8 cellular contexts compared by ENCODE assay signal in genomic region chr19:29845576-29846176, GRCh38. TPM values are rescaled to one million over a fixed set of nuclear protein-coding genes. Genes with fewer than 3 reads are reported as not detected.
DNase-seq lines count a peak whose midpoint lies in the region; ATAC-seq and TF ChIP-seq lines count a peak whose summit lies in the region.

No MANE protein-coding gene starts in this region.

- H3K27me3 ChIP-seq in DOHH2 (ENCODE audit: control insufficient read depth, low read length) (peaks cover 34% of the 10 kb centered on the region), colonic mucosa (no peaks in the 10 kb centered on the region)

- H3K4me1 ChIP-seq in DOHH2 (ENCODE audit: control insufficient read depth, low read length): peaks cover 12% of the 10 kb centered on the region
- peaks cover 13% of the 10 kb centered on the region for H3K4me1 ChIP-seq in colonic mucosa

- peak overlapping the region; percentile 82 for H3K4me3 ChIP-seq in DOHH2 (ENCODE audit: low read length)
- peak overlapping the region; percentile 67 for H3K4me3 ChIP-seq in colonic mucosa

- no peaks in the 10 kb centered on the region for H3K79me2 ChIP-seq in DOHH2 (ENCODE audit: control insufficient read depth, low read length)

- no peaks in the 10 kb centered on the region for H3K36me3 Mint-ChIP-seq in T-cell
- no peaks in the 10 kb centered on the region for H3K36me3 Mint-ChIP-seq in memory B cell
- H3K36me3 Mint-ChIP-seq in stimulated activated naive CD8-positive, alpha-beta T cell treated with anti-CD3 and anti-CD28 coated beads, Interleukin-15, Interleukin-2, amounts not matched to agents 100 ng/mL and 50 ng/mL, for 24 hours (ENCODE audit: low read depth): no peaks in the 10 kb centered on the region

- DNase-seq in HT1080 (ENCODE audit: low read depth) (peak; percentile 29), T-cell (peak in 6 of 34 experiments; percentile 10 to 34 (median 21)), colonic mucosa (peak; percentile 67), memory B cell (ENCODE audit: low spot score in 2 of 2) (no peak), activated gamma-delta T cell (lab: John Stamatoyannopoulos, UW) (no peak)

- intact Hi-C loops in colonic mucosa (cut with DNase I): loop anchor here (5.0 kb wide), 1 partner anchor 33 kb away; the partner anchor contains the start of gene CCNE1

- H4K20me1 ChIP-seq in DOHH2 (ENCODE audit: control insufficient read depth, insufficient read depth, low read depth, low read length): no peaks in the 10 kb centered on the region

- H3K27me3 Mint-ChIP-seq in T-cell (no peaks in the 10 kb centered on the region), memory B cell (peaks cover 6% of the 10 kb centered on the region)
- peaks cover 4% of the 10 kb centered on the region for H3K27me3 Mint-ChIP-seq in stimulated activated naive CD8-positive, alpha-beta T cell treated with anti-CD3 and anti-CD28 coated beads, Interleukin-15, Interleukin-2, amounts not matched to agents 100 ng/mL and 50 ng/mL, for 24 hours

- no peak overlapping the region for H3K27ac ChIP-seq in DOHH2 (ENCODE audit: low read depth, low read length)
- H3K27ac ChIP-seq in colonic mucosa: peak overlapping the region; percentile 77

- H3K9me2 ChIP-seq in DOHH2 (replicated peaks; ENCODE audit: control insufficient read depth, low read length): no peaks in the 10 kb centered on the region

- no peaks in the 10 kb centered on the region for H3K9me3 Mint-ChIP-seq in T-cell
- H3K9me3 Mint-ChIP-seq in memory B cell: no peaks in the 10 kb centered on the region
- H3K9me3 Mint-ChIP-seq in stimulated activated naive CD8-positive, alpha-beta T cell treated with anti-CD3 and anti-CD28 coated beads, Interleukin-15, Interleukin-2, amounts not matched to agents 100 ng/mL and 50 ng/mL, for 24 hours: no peaks in the 10 kb centered on the region

- H3K4me2 ChIP-seq in DOHH2 (ENCODE audit: low read length): peak overlapping the region; percentile 98

- H3K9ac ChIP-seq in colonic mucosa (ENCODE audit: low read depth in 2 of 2, low read length in 2 of 2): peak overlapping the region; percentile 78 to 86

- no peak for TF ChIP-seq CTCF in DOHH2 (IDR thresholded peaks at IDR 0.05; ENCODE audit: low read depth, low read length, poor library complexity, severe bottlenecking)
- no peak for TF ChIP-seq CTCF in colonic mucosa (IDR thresholded peaks at IDR 0.05)

- no peaks in the 10 kb centered on the region for H3F3A ChIP-seq in DOHH2 (ENCODE audit: control insufficient read depth, insufficient read depth)

- CTCF ChIA-PET in T-cell (lab: Charles Lee): interaction anchor here (0.5 to 1.5 kb wide), 4 partner anchors 12 to 86 kb away, joined by 4 to 6 read pairs (median 5); no protein-coding TSS in a partner anchor

- ATAC-seq in T-cell (replicated peaks in 1 of 4) (no peak), memory B cell (ENCODE audit: low read depth) (no peak), GM21390 (IDR thresholded peaks at IDR 0.05; ENCODE audit: unreplicated experiment) (no peak)

- H3K36me3 ChIP-seq in DOHH2 (ENCODE audit: control insufficient read depth, low read length) (no peaks in the 10 kb centered on the region), colonic mucosa (no peaks in the 10 kb centered on the region)

- POLR2A ChIA-PET in T-cell (lab: Charles Lee): interaction anchor here (1.0 to 1.1 kb wide), 2 partner anchors 24 to 239 kb away, joined by 4 to 10 read pairs; partner anchors contain the start of gene POP4 (in 1 of the 2)

- H3K4me1 Mint-ChIP-seq in T-cell (peaks cover 12 to 18% (median 13%) of the 10 kb centered on the region in 3 donors), memory B cell (peaks cover 8% of the 10 kb centered on the region)
- H3K4me1 Mint-ChIP-seq in stimulated activated naive CD8-positive, alpha-beta T cell treated with anti-CD3 and anti-CD28 coated beads, Interleukin-15, Interleukin-2, amounts not matched to agents 100 ng/mL and 50 ng/mL, for 24 hours (ENCODE audit: low read depth): peaks cover 15% of the 10 kb centered on the region

- H3K27ac Mint-ChIP-seq in T-cell (peak overlapping the region; percentile 85 to 95), memory B cell (peak overlapping the region; percentile 16)
- H3K27ac Mint-ChIP-seq in stimulated activated naive CD8-positive, alpha-beta T cell treated with anti-CD3 and anti-CD28 coated beads, Interleukin-15, Interleukin-2, amounts not matched to agents 100 ng/mL and 50 ng/mL, for 24 hours: peak overlapping the region; percentile 80

- H3K4me3 Mint-ChIP-seq in T-cell (peak overlapping the region; percentile 86 to 99 (median 96)), memory B cell (peak overlapping the region; percentile 85)
- H3K4me3 Mint-ChIP-seq in stimulated activated naive CD8-positive, alpha-beta T cell treated with anti-CD3 and anti-CD28 coated beads, Interleukin-15, Interleukin-2, amounts not matched to agents 100 ng/mL and 50 ng/mL, for 24 hours: peak overlapping the region; percentile 84

- H3K9me3 ChIP-seq in DOHH2 (ENCODE audit: control insufficient read depth, insufficient read depth, low read length) (no peaks in the 10 kb centered on the region), colonic mucosa (no peaks in the 10 kb centered on the region)

RNA-seq across cellular contexts. Expression of gene CCNE1, which starts 33.9 kb away (rescaled TPM):
- total RNA-seq in HT1080 (2014; rRNA removed; shearing (Covaris generic)): 10.8 and 14.2 TPM in 2 replicates
- 8.1 and 9.1 TPM in 2 replicates for polyA plus RNA-seq in HT1080 (2015; cell fraction: cytosol; rRNA removed)
- 8.0 and 8.7 TPM in 2 replicates for polyA plus RNA-seq in HT1080 (2015; cell fraction: nucleus; rRNA removed)
- total RNA-seq in T-cell: 10 to 100 TPM in 1 of 5 donors, 1 to 10 TPM in 4; 4.1 to 10.1 (median 6.0) TPM
- total RNA-seq in colonic mucosa: 10 to 100 TPM in 1 of 2 donors, 1 to 10 TPM in 1; 5.1 to 10.6 TPM

Comparison
In these comparisons a context has a peak if more than half of its experiments do, and no peak if none do; other contexts are left out.
1. DNase-seq: peak in HT1080 (single experiment) and colonic mucosa (single experiment); none in memory B cell (0 of 2) and activated gamma-delta T cell (single experiment).
2. H3K27ac Mint-ChIP-seq: peak in every context shown above with its lines; median percentile 90 in T-cell; 80 in stimulated activated naive CD8-positive, alpha-beta T cell treated with anti-CD3 and anti-CD28 coated beads, Interleukin-15, Interleukin-2, amounts not matched to agents 100 ng/mL and 50 ng/mL, for 24 hours; 16 in memory B cell.
3. Peak in every context shown above with its lines, with median percentiles within 50 percentile points of each other: H3K4me3 Mint-ChIP-seq.